In genomic region chr7:117873933-117874530, GRCh38 we compare ENCODE assay signal across 1 cellular context.
TF ChIP-seq lines count a peak whose summit lies in the region.

No MANE protein-coding gene starts in this region.

TF ChIP-seq in HepG2, 621 proteins besides CTCF, POLR2A, EP300 and RAD21 (continued from another document):
- TF ChIP-seq ZBTB33 (CRISPR knock-in tag; IDR thresholded peaks at IDR 0.05): no peak
- peak; percentile 74 for TF ChIP-seq CBX2 (IDR thresholded peaks at IDR 0.05; ENCODE audit: low read depth, low read length)
- no peak for TF ChIP-seq CBX2 (CRISPR knock-in tag; IDR thresholded peaks at IDR 0.05; ENCODE audit: low read depth)
- no peak for TF ChIP-seq AGO2 (optimal IDR thresholded peaks at IDR 0.05; ENCODE audit: low read depth, low read length)
